ENCODE assay signal across 8 cellular contexts in genomic region chr3:124492824-124493223, GRCh38.
DNase-seq lines count a peak whose midpoint lies in the region; TF ChIP-seq lines count a peak whose summit lies in the region.

No MANE protein-coding gene starts in this region.

- TF ChIP-seq CTCF in AG04449 (IDR thresholded peaks at IDR 0.05; ENCODE audit: insufficient read depth, low read length, missing control alignments) (peak; percentile 23), GM12874 (IDR thresholded peaks at IDR 0.05; ENCODE audit: insufficient read depth, low read depth, low read length) (0 out of 2 replicates have a peak, but pooled peaks have one; percentile 31), dorsolateral prefrontal cortex (IDR thresholded peaks at IDR 0.05 in 54 of 56, conservative IDR thresholded peaks at IDR 0.05 in 2 of 56; ENCODE audit: low read depth in 1 of 56, partially characterized antibody in 56 of 56) (peak in 52 of 56 donors; percentile 20 to 66 (median 50)), neural progenitor cell (IDR thresholded peaks at IDR 0.05) (peak; percentile 18)

- no peaks in the 10 kb centered on the region for H3F3A ChIP-seq in neural progenitor cell (ENCODE audit: low read depth)

- H3K27ac ChIP-seq in dorsolateral prefrontal cortex: peak overlapping the region in 13 of 59 donors; percentile 1 to 66 (median 28)
- H3K27ac ChIP-seq in neural progenitor cell: no peak overlapping the region

- intact Hi-C loops in dorsolateral prefrontal cortex (cut with DNase I): loop anchor here (2.0 to 10.0 kb wide), 2 partner anchors 52 to 58 kb away; no protein-coding TSS in a partner anchor

- no peak overlapping the region for H3K27ac Mint-ChIP-seq in neural progenitor cell

- H3K36me3 Mint-ChIP-seq in neural progenitor cell: peaks cover 18% of the 10 kb centered on the region

- peaks cover 4% of the 10 kb centered on the region for H3K4me1 Mint-ChIP-seq in neural progenitor cell

- H2AFZ ChIP-seq in neural progenitor cell (replicated peaks): no peak overlapping the region

- no peak overlapping the region for H3K4me3 Mint-ChIP-seq in neural progenitor cell

- H3K27me3 ChIP-seq in dorsolateral prefrontal cortex (no peaks in the 10 kb centered on the region), neural progenitor cell (no peaks in the 10 kb centered on the region)

- no peaks in the 10 kb centered on the region for H3K9me3 Mint-ChIP-seq in neural progenitor cell

- no peaks in the 10 kb centered on the region for H3K4me1 ChIP-seq in neural progenitor cell

- no peak overlapping the region for H3K4me2 ChIP-seq in neural progenitor cell

- no peak for DNase-seq in AG04449 (ENCODE audit: low read depth, low spot score)
- DNase-seq in NCI-H510A treated with DMSO at 0.1 percent for 48 hours (lab: John Stamatoyannopoulos, UW): peak; percentile 86
- DNase-seq in dorsolateral prefrontal cortex: peak in 7 of 10 donors; percentile 20 to 74 (median 55)
- DNase-seq in neural progenitor cell (ENCODE audit: low spot score): no peak
- DNase-seq in effector CD4-positive, alpha-beta T cell: no peak
- DNase-seq in GF-D8 (lab: John Stamatoyannopoulos, UW): no peak
- no peak for DNase-seq in cerebellum (ENCODE audit: low spot score)

- no peaks in the 10 kb centered on the region for H3K79me2 ChIP-seq in neural progenitor cell (ENCODE audit: low read depth)

- H3K9ac ChIP-seq in neural progenitor cell: no peak overlapping the region

- H3K4me3 ChIP-seq in AG04449 (ENCODE audit: low read depth, low read length) (no peak overlapping the region), dorsolateral prefrontal cortex (no peak overlapping the region), neural progenitor cell (no peak overlapping the region)

- no peaks in the 10 kb centered on the region for H3K36me3 ChIP-seq in neural progenitor cell

- CTCF ChIA-PET in AG04449 (lab: Yijun Ruan, JAX): interaction anchor here (0.7 to 4.4 kb wide), 9 partner anchors 7 to 67 kb away, joined by 3 to 56 read pairs (median 3); no protein-coding TSS in a partner anchor

- H3K9me3 ChIP-seq in neural progenitor cell (ENCODE audit: low read depth): no peaks in the 10 kb centered on the region

- peaks cover 7% of the 10 kb centered on the region for H3K27me3 Mint-ChIP-seq in neural progenitor cell (ENCODE audit: insufficient read depth, low read depth)

- no peaks in the 10 kb centered on the region for H4K20me1 ChIP-seq in neural progenitor cell (ENCODE audit: low read depth)

- POLR2A ChIA-PET in AG04449 (lab: Yijun Ruan, JAX): no interaction called here

Comparison
In these comparisons a context has a peak if more than half of its experiments do, and no peak if none do; other contexts are left out.
1. DNase-seq: peak in NCI-H510A treated with DMSO at 0.1 percent for 48 hours (single experiment) and dorsolateral prefrontal cortex (7 of 10); none in AG04449 (single experiment), neural progenitor cell (single experiment), effector CD4-positive, alpha-beta T cell (single experiment), GF-D8 (single experiment) and cerebellum (single experiment).
2. Peak in every context shown above with its lines, with median percentiles within 50 percentile points of each other: CTCF ChIP-seq.